ENCODE assay signal across 11 cellular contexts in the genomic region with DNA sequence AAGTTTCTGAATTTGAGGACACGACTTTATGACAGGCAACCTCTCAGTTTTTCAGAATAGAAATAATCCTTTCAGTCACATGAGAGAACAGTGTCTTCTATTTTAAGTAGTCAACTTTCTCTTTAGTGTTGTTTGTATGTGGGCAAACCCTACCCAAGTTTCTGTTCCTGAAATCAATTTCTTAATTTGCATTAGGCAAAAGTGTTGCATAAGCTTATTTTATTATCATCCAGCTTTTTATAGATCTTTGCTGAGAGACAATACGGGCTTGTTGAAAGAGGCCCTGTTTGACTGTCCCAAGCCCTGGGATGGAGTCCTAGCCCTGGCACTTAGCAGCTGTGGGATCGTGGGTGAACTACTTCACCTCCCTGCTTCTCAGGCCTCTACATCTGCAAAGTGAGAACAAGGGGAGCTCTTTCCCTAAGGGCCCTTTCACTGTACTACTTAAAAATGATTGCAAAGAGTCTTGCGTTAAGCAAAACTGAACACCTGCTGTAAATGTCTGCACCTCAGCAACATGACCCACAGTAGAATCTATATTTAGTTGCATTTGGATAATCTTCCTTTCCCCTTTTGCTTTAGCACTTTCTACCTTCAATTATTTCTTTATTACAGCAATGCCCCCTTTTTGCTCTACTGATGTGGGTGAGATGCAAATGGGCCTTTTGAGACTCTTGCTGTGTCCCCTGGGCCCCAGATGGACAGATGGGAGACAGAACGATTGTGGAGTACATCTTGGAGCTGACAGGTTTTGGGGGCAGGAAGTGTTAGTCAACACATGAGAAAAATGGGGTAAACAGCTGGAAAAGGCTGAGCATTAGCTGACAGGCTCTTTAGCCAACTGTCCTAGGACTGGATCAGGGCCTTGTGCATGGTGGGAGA. TPM values are rescaled to one million over a fixed set of nuclear protein-coding genes. Genes with fewer than 3 reads are reported as not detected.
A peak's percentile ranks its signal among the peaks of the same experiment; 100 is the strongest.
DNase-seq lines count a peak whose midpoint lies in the region; ATAC-seq, FAIRE-seq and TF ChIP-seq lines count a peak whose summit lies in the region.
"Had no signal": no experiment of that assay in that cellular context is flagged by ENCODE, and none has a peak within 500 bp of the region (broad histone marks: within the 10 kb centered on the region; RNA-seq: fewer than 3 reads in every experiment).

No MANE protein-coding gene starts in this region.

- no peaks in the 10 kb centered on the region for H3K9me3 Mint-ChIP-seq in stimulated activated effector memory CD8-positive, alpha-beta T cell treated with anti-CD3 and anti-CD28 coated beads, Interleukin-12 subunit alpha, Interleukin-12 subunit beta, amount 100 ng/mL, for 72 hours

- peak overlapping the region; percentile 71 for H3K27ac ChIP-seq in OCI-LY3 (ENCODE audit: low read length)
- H3K27ac ChIP-seq: psoas muscle had no signal

- no peak overlapping the region for H3K9ac ChIP-seq in OCI-LY3 (ENCODE audit: low read length)

- no peak for TF ChIP-seq CTCF in OCI-LY3 (IDR thresholded peaks at IDR 0.05; ENCODE audit: low read depth, low read length)

- no peaks in the 10 kb centered on the region for H3K79me2 ChIP-seq in OCI-LY3 (ENCODE audit: low read length)

- DNase-seq in GM12891 (ENCODE audit: insufficient read length, low spot score) = peak; percentile 31
- DNase-seq in occipital lobe (lab: John Stamatoyannopoulos, UW) = no peak
- DNase-seq in UCSD-AML1 (lab: John Stamatoyannopoulos, UW; ENCODE audit: unreplicated experiment) = no peak
- no peak for DNase-seq in stimulated activated effector memory CD8-positive, alpha-beta T cell treated with anti-CD3 and anti-CD28 coated beads, Interleukin-12 subunit alpha, Interleukin-12 subunit beta, amount 100 ng/mL, for 72 hours (ENCODE audit: low spot score in 2 of 2)
- no peak for DNase-seq in activated CD4-positive, alpha-beta T cell treated with anti-CD3 and anti-CD28 coated beads for 48 hours
- DNase-seq: islet precursor cell, psoas muscle had no signal

- no peaks in the 10 kb centered on the region for H3K36me3 Mint-ChIP-seq in stimulated activated effector memory CD8-positive, alpha-beta T cell treated with anti-CD3 and anti-CD28 coated beads, Interleukin-12 subunit alpha, Interleukin-12 subunit beta, amount 100 ng/mL, for 72 hours

- peak overlapping the region; percentile 54 for H3K4me2 ChIP-seq in OCI-LY3 (ENCODE audit: low read length)

- H3K36me3 ChIP-seq in OCI-LY3 (replicated peaks; ENCODE audit: low read depth, low read length) = no peaks in the 10 kb centered on the region

- peak overlapping the region; percentile 11 for H3K4me3 ChIP-seq in OCI-LY3 (ENCODE audit: low read length)
- H3K4me3 ChIP-seq: psoas muscle had no signal

- ATAC-seq in GM21360 (IDR thresholded peaks at IDR 0.05; ENCODE audit: unreplicated experiment) = peak; percentile 83
- peak; percentile 85 for ATAC-seq in HG03103 (IDR thresholded peaks at IDR 0.05; ENCODE audit: low read depth, unreplicated experiment)
- no peak for ATAC-seq in stimulated activated effector memory CD8-positive, alpha-beta T cell treated with anti-CD3 and anti-CD28 coated beads, Interleukin-12 subunit alpha, Interleukin-12 subunit beta, amount 100 ng/mL, for 72 hours
- ATAC-seq: psoas muscle, Right ventricle myocardium inferior had no signal

- peak; percentile 60 for FAIRE-seq in GM12891 (lab: Jason Lieb, UNC)

- no peak overlapping the region for H2AFZ ChIP-seq in OCI-LY3 (ENCODE audit: low read depth, low read length)

- no peaks in the 10 kb centered on the region for H4K20me1 ChIP-seq in OCI-LY3 (ENCODE audit: insufficient read depth, low read length)

- H3K4me3 Mint-ChIP-seq in stimulated activated effector memory CD8-positive, alpha-beta T cell treated with anti-CD3 and anti-CD28 coated beads, Interleukin-12 subunit alpha, Interleukin-12 subunit beta, amount 100 ng/mL, for 72 hours = no peak overlapping the region

- no peak overlapping the region for H3K27ac Mint-ChIP-seq in stimulated activated effector memory CD8-positive, alpha-beta T cell treated with anti-CD3 and anti-CD28 coated beads, Interleukin-12 subunit alpha, Interleukin-12 subunit beta, amount 100 ng/mL, for 72 hours

- no peaks in the 10 kb centered on the region for H3K9me3 ChIP-seq in OCI-LY3 (ENCODE audit: insufficient read depth, low read length)
- H3K9me3 ChIP-seq: psoas muscle had no signal

- no peaks in the 10 kb centered on the region for H3K4me1 Mint-ChIP-seq in stimulated activated effector memory CD8-positive, alpha-beta T cell treated with anti-CD3 and anti-CD28 coated beads, Interleukin-12 subunit alpha, Interleukin-12 subunit beta, amount 100 ng/mL, for 72 hours

- TF ChIP-seq POLR2A in GM12891 (IDR thresholded peaks at IDR 0.05; ENCODE audit: low read depth, low read length) = no peak

- H3K4me1 ChIP-seq in OCI-LY3 (ENCODE audit: low read length) = peaks cover 17% of the 10 kb centered on the region
- H3K4me1 ChIP-seq: psoas muscle had no signal

- H3K27me3 ChIP-seq in OCI-LY3 (ENCODE audit: low read depth, low read length) = no peaks in the 10 kb centered on the region

TF ChIP-seq in GM12891, 5 proteins besides CTCF, POLR2A, EP300 and RAD21:
- TF ChIP-seq POU2F2 (IDR thresholded peaks at IDR 0.05; ENCODE audit: low read depth, low read length) = no peak; the same call in 1 of the 2 replicates
- TF ChIP-seq TAF1 (IDR thresholded peaks at IDR 0.05; ENCODE audit: low read depth, low read length) = no peak
- no peak for TF ChIP-seq POLR2AphosphoS5 (IDR thresholded peaks at IDR 0.05; ENCODE audit: low read depth, low read length)
- peak; percentile 90 for TF ChIP-seq SPI1 (IDR thresholded peaks at IDR 0.05; ENCODE audit: low read depth, low read length)

RNA-seq across cellular contexts. Expression of gene SCAF4, which starts 41.0 kb away (rescaled TPM):
- polyA plus RNA-seq in GM12891 (2012; ENCODE audit: low read depth, missing spikeins) = 15.6 TPM
- 5.5 TPM for total RNA-seq in occipital lobe
